In the genomic region with DNA sequence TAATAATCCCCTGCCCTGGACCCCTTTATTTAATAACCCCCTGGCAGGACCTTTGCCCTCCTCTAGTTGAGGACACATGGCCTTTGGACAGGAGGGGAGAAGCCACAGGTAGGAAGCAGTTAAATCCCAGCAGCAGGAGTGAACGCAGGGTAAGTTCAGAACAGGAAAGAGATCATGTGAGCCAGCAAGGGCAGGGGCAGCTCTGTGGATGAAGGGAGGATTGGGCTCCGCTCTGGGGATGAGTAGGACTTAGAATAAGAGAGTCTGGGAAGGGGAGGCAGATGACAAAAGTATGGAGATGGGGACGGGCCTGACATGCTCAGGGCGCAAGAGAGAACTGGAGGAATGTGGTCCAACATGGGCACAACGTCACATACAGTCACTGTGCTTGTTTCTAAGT, we compare ENCODE assay signal across 19 cellular contexts.
"Had no signal": no experiment of that assay in that cellular context is flagged by ENCODE, and none has a peak within 500 bp of the region (broad histone marks: within the 10 kb centered on the region; RNA-seq: fewer than 3 reads in every experiment).

No MANE protein-coding gene starts in this region.

- H3K36me3 Mint-ChIP-seq: naive thymus-derived CD4-positive, alpha-beta T cell; stimulated activated naive B cell treated with anti-CD40 and anti-IgM and Interleukin-4, amounts not matched to agents 10 μg/mL and 1 μg/mL and 100 μg/mL, for 72 hours had no signal

- H3K9me3 ChIP-seq: left lung, mucosa of descending colon, tibial artery had no signal

- H3K4me1 ChIP-seq: foreskin keratinocyte had no signal

- H3K4me3 Mint-ChIP-seq: activated T-helper 17 cell treated with anti-CD3 and anti-CD28 coated beads, Interleukin-2, amount 50 U/mL, for 72 hours; naive thymus-derived CD4-positive, alpha-beta T cell; stimulated activated naive B cell treated with anti-CD40 and anti-IgM and Interleukin-4, amounts not matched to agents 10 μg/mL and 1 μg/mL and 100 μg/mL, for 72 hours had no signal

- H3K27ac Mint-ChIP-seq: activated T-helper 17 cell treated with anti-CD3 and anti-CD28 coated beads, Interleukin-2, amount 50 U/mL, for 72 hours; naive thymus-derived CD4-positive, alpha-beta T cell; stimulated activated naive B cell treated with anti-CD40 and anti-IgM and Interleukin-4, amounts not matched to agents 10 μg/mL and 1 μg/mL and 100 μg/mL, for 72 hours had no signal

- H3K4me1 Mint-ChIP-seq: activated T-helper 17 cell treated with anti-CD3 and anti-CD28 coated beads, Interleukin-2, amount 50 U/mL, for 72 hours; naive thymus-derived CD4-positive, alpha-beta T cell; stimulated activated naive B cell treated with anti-CD40 and anti-IgM and Interleukin-4, amounts not matched to agents 10 μg/mL and 1 μg/mL and 100 μg/mL, for 72 hours had no signal

- H3K27ac ChIP-seq: foreskin keratinocyte, left lung had no signal

- DNase-seq: activated CD4-positive, alpha-beta T cell treated with anti-CD3 and anti-CD28 coated beads, Interleukin-2, amount 50 U/mL, for 48 hours; activated naive CD4-positive, alpha-beta T cell treated with Interleukin-2 at 50 U/mL for 16 hours; aorta; cerebellar nuclear complex; effector memory CD4-positive, alpha-beta T cell; foreskin keratinocyte; left lung; mucosa of descending colon; naive thymus-derived CD4-positive, alpha-beta T cell; nucleus accumbens; posterior cingulate gyrus; retina; stimulated activated CD4-positive, alpha-beta T cell treated with anti-CD3 and anti-CD28 coated beads, Interleukin-15, amount 100 ng/mL, for 24 hours; stimulated activated CD4-positive, alpha-beta T cell treated with anti-CD3 and anti-CD28 coated beads, Interleukin-4, amount 100 ng/mL, for 1 hour; stimulated activated naive B cell treated with anti-CD40 and anti-IgM and Interleukin-4, amounts not matched to agents 10 μg/mL and 1 μg/mL and 100 μg/mL, for 72 hours; T-helper 1 cell; T1000; tibial artery had no signal

- H3K4me3 ChIP-seq: left lung, mucosa of descending colon, tibial artery had no signal

- H3K36me3 ChIP-seq: left lung, tibial artery had no signal

- H3K9me3 Mint-ChIP-seq: activated T-helper 17 cell treated with anti-CD3 and anti-CD28 coated beads, Interleukin-2, amount 50 U/mL, for 72 hours; naive thymus-derived CD4-positive, alpha-beta T cell; stimulated activated naive B cell treated with anti-CD40 and anti-IgM and Interleukin-4, amounts not matched to agents 10 μg/mL and 1 μg/mL and 100 μg/mL, for 72 hours had no signal

- H3K27me3 ChIP-seq: left lung, tibial artery had no signal
